8 cellular contexts compared by ENCODE assay signal in genomic region chr2:64918220-64918886, GRCh38.
DNase-seq lines count a peak whose midpoint lies in the region; ATAC-seq lines count a peak whose summit lies in the region.
"Had no signal": no experiment of that assay in that cellular context is flagged by ENCODE, and none has a peak within 500 bp of the region (broad histone marks: within the 10 kb centered on the region; RNA-seq: fewer than 3 reads in every experiment).

No MANE protein-coding gene starts in this region.

- peaks cover 7% of the 10 kb centered on the region for H3K27me3 ChIP-seq in HUES48 (ENCODE audit: control insufficient read depth, insufficient read depth, low read length)
- H3K27me3 ChIP-seq in iPS-18a (ENCODE audit: control insufficient read depth, insufficient read depth, low read length), result peaks cover 11% of the 10 kb centered on the region
- H3K27me3 ChIP-seq: neutrophil had no signal

- peak; percentile 41 for ATAC-seq in stimulated activated naive CD8-positive, alpha-beta T cell treated with anti-CD3 and anti-CD28 coated beads, Interleukin-15, amount 100 ng/mL, for 72 hours

- H3K4me3 ChIP-seq in HUES48 (ENCODE audit: low read depth, low read length), result peak overlapping the region; percentile 57; the same call in 1 of the 2 replicates
- H3K4me3 ChIP-seq in iPS-18a (ENCODE audit: low read length), result peak overlapping the region; percentile 68

- H3K4me1 Mint-ChIP-seq in activated CD4-positive, alpha-beta memory T cell treated with anti-CD3 and anti-CD28 coated beads, Interleukin-2, amount 10 ng/mL, durations not matched to agents 7 days and 5 days, result peaks cover 32% of the 10 kb centered on the region
- peaks cover 23% of the 10 kb centered on the region for H3K4me1 Mint-ChIP-seq in stimulated activated naive CD8-positive, alpha-beta T cell treated with anti-CD3 and anti-CD28 coated beads, Interleukin-15, amount 100 ng/mL, for 72 hours

- DNase-seq in activated CD4-positive, alpha-beta memory T cell treated with anti-CD3 and anti-CD28 coated beads, Interleukin-2, amount 10 ng/mL, durations not matched to agents 7 days and 5 days, result no peak
- DNase-seq in stimulated activated naive CD8-positive, alpha-beta T cell treated with anti-CD3 and anti-CD28 coated beads, Interleukin-15, amount 100 ng/mL, for 72 hours, result peak in 1 of 2 donors; percentile 12
- DNase-seq in NCI-H2227 (lab: John Stamatoyannopoulos, UW; ENCODE audit: unreplicated experiment) (no peak), GDM1 (lab: John Stamatoyannopoulos, UW) (no peak), NCI-H2081 (lab: John Stamatoyannopoulos, UW) (no peak)

- H3K36me3 ChIP-seq in HUES48 (ENCODE audit: control insufficient read depth, insufficient read depth, low read length) (no peaks in the 10 kb centered on the region), iPS-18a (ENCODE audit: control insufficient read depth, low read depth, low read length) (no peaks in the 10 kb centered on the region)
- H3K36me3 ChIP-seq: neutrophil had no signal

- POLR2A ChIA-PET in activated CD4-positive, alpha-beta memory T cell treated with anti-CD3 and anti-CD28 coated beads, Interleukin-2, amount 10 ng/mL, durations not matched to agents 7 days and 5 days (lab: Charles Lee), result interaction anchor here (0.8 to 6.1 kb wide), 15 partner anchors 28 to 212 kb away, joined by 3 to 50 read pairs (median 5); partner anchors contain the start of genes CEP68, RAB1A and SLC1A4

- no peaks in the 10 kb centered on the region for H3K27me3 Mint-ChIP-seq in activated CD4-positive, alpha-beta memory T cell treated with anti-CD3 and anti-CD28 coated beads, Interleukin-2, amount 10 ng/mL, durations not matched to agents 7 days and 5 days
- no peaks in the 10 kb centered on the region for H3K27me3 Mint-ChIP-seq in stimulated activated naive CD8-positive, alpha-beta T cell treated with anti-CD3 and anti-CD28 coated beads, Interleukin-15, amount 100 ng/mL, for 72 hours

- H3K9me3 ChIP-seq in HUES48 (ENCODE audit: control insufficient read depth, insufficient read depth, low read length), result no peaks in the 10 kb centered on the region
- H3K9me3 ChIP-seq in iPS-18a (ENCODE audit: control insufficient read depth, low read depth, low read length), result no peaks in the 10 kb centered on the region
- H3K9me3 ChIP-seq: neutrophil had no signal

- CTCF ChIA-PET in activated CD4-positive, alpha-beta memory T cell treated with anti-CD3 and anti-CD28 coated beads, Interleukin-2, amount 10 ng/mL, durations not matched to agents 7 days and 5 days (lab: Charles Lee), result interaction anchor here (0.6 to 4.8 kb wide), 47 partner anchors 10 to 656 kb away, joined by 3 to 53 read pairs (median 4); partner anchors contain the start of genes CEP68, RAB1A and SLC1A4

- H3K27ac Mint-ChIP-seq in activated CD4-positive, alpha-beta memory T cell treated with anti-CD3 and anti-CD28 coated beads, Interleukin-2, amount 10 ng/mL, durations not matched to agents 7 days and 5 days, result peak overlapping the region; percentile 70
- H3K27ac Mint-ChIP-seq in stimulated activated naive CD8-positive, alpha-beta T cell treated with anti-CD3 and anti-CD28 coated beads, Interleukin-15, amount 100 ng/mL, for 72 hours, result peak overlapping the region; percentile 91 to 96

- H3K27ac ChIP-seq in HUES48 (ENCODE audit: low read depth, low read length) (no peak overlapping the region), iPS-18a (ENCODE audit: low read length) (no peak overlapping the region)

- H3K4me3 Mint-ChIP-seq in activated CD4-positive, alpha-beta memory T cell treated with anti-CD3 and anti-CD28 coated beads, Interleukin-2, amount 10 ng/mL, durations not matched to agents 7 days and 5 days, result peak overlapping the region; percentile 80
- peak overlapping the region; percentile 87 to 90 for H3K4me3 Mint-ChIP-seq in stimulated activated naive CD8-positive, alpha-beta T cell treated with anti-CD3 and anti-CD28 coated beads, Interleukin-15, amount 100 ng/mL, for 72 hours

- H3K4me1 ChIP-seq in HUES48 (ENCODE audit: control insufficient read depth, insufficient read depth, low read length) (peaks cover 19% of the 10 kb centered on the region), iPS-18a (ENCODE audit: control insufficient read depth, low read depth, low read length) (peaks cover 27% of the 10 kb centered on the region)

- H3K36me3 Mint-ChIP-seq in activated CD4-positive, alpha-beta memory T cell treated with anti-CD3 and anti-CD28 coated beads, Interleukin-2, amount 10 ng/mL, durations not matched to agents 7 days and 5 days (ENCODE audit: low read depth), result no peaks in the 10 kb centered on the region

- no peak overlapping the region for H3K9ac ChIP-seq in HUES48 (ENCODE audit: low read depth, low read length)
- no peak overlapping the region for H3K9ac ChIP-seq in iPS-18a (ENCODE audit: low read length)

- H3K9me3 Mint-ChIP-seq in activated CD4-positive, alpha-beta memory T cell treated with anti-CD3 and anti-CD28 coated beads, Interleukin-2, amount 10 ng/mL, durations not matched to agents 7 days and 5 days, result no peaks in the 10 kb centered on the region
- no peaks in the 10 kb centered on the region for H3K9me3 Mint-ChIP-seq in stimulated activated naive CD8-positive, alpha-beta T cell treated with anti-CD3 and anti-CD28 coated beads, Interleukin-15, amount 100 ng/mL, for 72 hours
